In the genomic region with DNA sequence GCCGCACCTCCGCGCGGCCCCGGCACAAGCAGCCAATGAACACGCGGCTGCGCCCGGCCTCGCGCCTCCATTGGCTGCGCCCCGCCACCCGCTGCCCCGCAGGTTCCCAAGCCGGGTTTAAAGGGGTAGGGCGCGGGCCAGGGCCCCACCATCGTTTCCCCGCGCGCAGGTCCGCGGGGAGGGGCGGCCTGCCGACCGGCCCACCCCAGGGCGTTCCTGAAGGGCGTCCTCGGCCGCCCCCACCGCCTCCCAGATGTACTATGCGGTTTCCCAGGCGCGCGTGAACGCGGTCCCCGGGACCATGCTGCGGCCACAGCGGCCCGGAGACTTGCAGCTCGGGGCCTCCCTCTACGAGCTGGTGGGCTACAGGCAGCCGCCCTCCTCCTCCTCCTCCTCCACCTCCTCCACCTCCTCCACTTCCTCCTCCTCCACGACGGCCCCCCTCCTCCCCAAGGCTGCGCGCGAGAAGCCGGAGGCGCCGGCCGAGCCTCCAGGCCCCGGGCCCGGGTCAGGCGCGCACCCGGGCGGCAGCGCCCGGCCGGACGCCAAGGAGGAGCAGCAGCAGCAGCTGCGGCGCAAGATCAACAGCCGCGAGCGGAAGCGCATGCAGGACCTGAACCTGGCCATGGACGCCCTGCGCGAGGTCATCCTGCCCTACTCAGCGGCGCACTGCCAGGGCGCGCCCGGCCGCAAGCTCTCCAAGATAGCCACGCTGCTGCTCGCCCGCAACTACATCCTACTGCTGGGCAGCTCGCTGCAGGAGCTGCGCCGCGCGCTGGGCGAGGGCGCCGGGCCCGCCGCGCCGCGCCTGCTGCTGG, we compare ENCODE assay signal across 7 cellular contexts. TPM values are rescaled to one million over a fixed set of nuclear protein-coding genes. Genes with fewer than 3 reads are reported as not detected.
DNase-seq lines count a peak whose midpoint lies in the region; ATAC-seq lines count a peak whose summit lies in the region.

A gene with protein sequence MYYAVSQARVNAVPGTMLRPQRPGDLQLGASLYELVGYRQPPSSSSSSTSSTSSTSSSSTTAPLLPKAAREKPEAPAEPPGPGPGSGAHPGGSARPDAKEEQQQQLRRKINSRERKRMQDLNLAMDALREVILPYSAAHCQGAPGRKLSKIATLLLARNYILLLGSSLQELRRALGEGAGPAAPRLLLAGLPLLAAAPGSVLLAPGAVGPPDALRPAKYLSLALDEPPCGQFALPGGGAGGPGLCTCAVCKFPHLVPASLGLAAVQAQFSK (plus strand): TSS at position 148 of the 818 bp plus-strand sequence. CDS start 106 bp downstream, at position 254.

- DNase-seq in NCI-H1930 (lab: John Stamatoyannopoulos, UW) (peak; percentile 41 to 53), glomerular visceral epithelial cell (ENCODE audit: extremely low spot score) (peak; percentile 20), occipital lobe (lab: John Stamatoyannopoulos, UW) (peak; percentile 58), HuH-7 (ENCODE audit: low spot score) (no peak)
- DNase-seq in activated T-cell treated with anti-CD3 and anti-CD28 coated beads, Interleukin-2, amount 50 U/mL, for 1 hour = peak; percentile 40

- ATAC-seq in GM18909 (IDR thresholded peaks at IDR 0.05; ENCODE audit: poor library complexity, unreplicated experiment) (peak; percentile 66), HG02840 (IDR thresholded peaks at IDR 0.05; ENCODE audit: low FRiP score, unreplicated experiment) (no peak)

RNA-seq across cellular contexts. Expression of the gene that starts here (rescaled TPM):
- total RNA-seq in occipital lobe = 9.4 TPM
